2 cellular contexts compared by ENCODE assay signal in genomic region chr1:2593251-2593878, GRCh38.
TF ChIP-seq lines count a peak whose summit lies in the region.

No MANE protein-coding gene starts in this region.

TF ChIP-seq in SK-N-SH, 30 proteins besides CTCF, POLR2A, EP300 and RAD21 (continued from another document):
- TF ChIP-seq FOXJ3 (CRISPR knock-in tag; IDR thresholded peaks at IDR 0.05) (no peak), ZBTB33 (IDR thresholded peaks at IDR 0.05; ENCODE audit: borderline replicate concordance, low read depth) (no peak), MAX (IDR thresholded peaks at IDR 0.05; ENCODE audit: low read depth) (no peak), FOSL2 (IDR thresholded peaks at IDR 0.05; ENCODE audit: borderline replicate concordance, low read depth) (no peak), SIN3A (IDR thresholded peaks at IDR 0.05; ENCODE audit: borderline replicate concordance, low read depth, low read length) (no peak), GATA2 (CRISPR knock-in tag; IDR thresholded peaks at IDR 0.05) (no peak), ELF1 (IDR thresholded peaks at IDR 0.05) (no peak), CHD2 (IDR thresholded peaks at IDR 0.05; ENCODE audit: low read length, partially characterized antibody) (no peak), RFX5 (IDR thresholded peaks at IDR 0.05; ENCODE audit: low read length) (no peak), MEF2A (IDR thresholded peaks at IDR 0.05; ENCODE audit: borderline replicate concordance, low read depth) (no peak), TEAD4 (IDR thresholded peaks at IDR 0.05; ENCODE audit: borderline replicate concordance, insufficient read depth) (no peak), MXI1 (IDR thresholded peaks at IDR 0.05; ENCODE audit: low read depth, low read length) (no peak), USF2 (IDR thresholded peaks at IDR 0.05; ENCODE audit: borderline replicate concordance, low read depth, low read length) (no peak)
- TF ChIP-seq, protein P1, sequence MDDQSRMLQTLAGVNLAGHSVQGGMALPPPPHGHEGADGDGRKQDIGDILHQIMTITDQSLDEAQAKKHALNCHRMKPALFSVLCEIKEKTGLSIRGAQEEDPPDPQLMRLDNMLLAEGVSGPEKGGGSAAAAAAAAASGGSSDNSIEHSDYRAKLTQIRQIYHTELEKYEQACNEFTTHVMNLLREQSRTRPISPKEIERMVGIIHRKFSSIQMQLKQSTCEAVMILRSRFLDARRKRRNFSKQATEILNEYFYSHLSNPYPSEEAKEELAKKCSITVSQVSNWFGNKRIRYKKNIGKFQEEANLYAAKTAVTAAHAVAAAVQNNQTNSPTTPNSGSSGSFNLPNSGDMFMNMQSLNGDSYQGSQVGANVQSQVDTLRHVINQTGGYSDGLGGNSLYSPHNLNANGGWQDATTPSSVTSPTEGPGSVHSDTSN (IDR thresholded peaks at IDR 0.05) = no peak
TF ChIP-seq in SK-N-SH: peak in this region for 0.

TF ChIP-seq in SK-N-SH treated with all-trans-retinoic acid at 6 μM for 48 hours, 23 proteins besides CTCF, POLR2A, EP300 and RAD21 (continued from another document):
- TF ChIP-seq CREB5 (CRISPR knock-in tag; IDR thresholded peaks at IDR 0.05; ENCODE audit: low read depth) = no peak
- no peak for TF ChIP-seq ARNTL (CRISPR knock-in tag; IDR thresholded peaks at IDR 0.05; ENCODE audit: borderline replicate concordance, low read depth)
- TF ChIP-seq SNAI2 (CRISPR knock-in tag; IDR thresholded peaks at IDR 0.05) = no peak
- no peak for TF ChIP-seq RARB (CRISPR knock-in tag; IDR thresholded peaks at IDR 0.05)
- no peak for TF ChIP-seq ZNF565 (CRISPR knock-in tag; conservative IDR thresholded peaks at IDR 0.05; ENCODE audit: low read depth)
- TF ChIP-seq BACH2 (CRISPR knock-in tag; IDR thresholded peaks at IDR 0.05; ENCODE audit: borderline replicate concordance) = no peak
- TF ChIP-seq CSDC2 (CRISPR knock-in tag; IDR thresholded peaks at IDR 0.05) = no peak
- TF ChIP-seq OSR1 (CRISPR knock-in tag; IDR thresholded peaks at IDR 0.05) = no peak
- no peak for TF ChIP-seq TSHZ2 (CRISPR knock-in tag; IDR thresholded peaks at IDR 0.05)
- TF ChIP-seq ZC3H10 (CRISPR knock-in tag; IDR thresholded peaks at IDR 0.05) = no peak
- no peak for TF ChIP-seq TOX (CRISPR knock-in tag; IDR thresholded peaks at IDR 0.05; ENCODE audit: borderline replicate concordance)
- no peak for TF ChIP-seq ISL1 (CRISPR knock-in tag; IDR thresholded peaks at IDR 0.05)
